1 cellular context compared by ENCODE assay signal in the genomic region with DNA sequence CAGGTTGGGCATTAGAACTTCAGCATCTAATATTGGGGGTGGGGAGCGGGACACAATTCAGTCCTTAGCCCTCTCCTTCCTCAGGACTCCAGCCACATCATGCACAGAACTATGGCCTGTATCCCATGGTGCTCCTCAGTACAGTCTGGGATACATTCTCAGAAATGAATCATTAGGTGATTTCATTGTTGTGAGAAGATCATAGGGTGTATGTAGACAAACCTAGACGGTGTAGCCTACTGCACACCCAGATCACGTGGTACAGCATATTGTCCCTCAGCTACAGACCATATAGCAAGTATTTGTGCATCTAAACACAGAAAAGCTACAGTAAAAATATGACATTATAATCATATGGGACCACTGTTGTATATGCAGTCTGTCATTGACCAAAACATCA.
TF ChIP-seq lines count a peak whose summit lies in the region.

No MANE protein-coding gene starts in this region.

TF ChIP-seq in Ishikawa, 13 proteins besides CTCF, POLR2A, EP300 and RAD21 (continued from another document):
- TF ChIP-seq, protein P1, sequence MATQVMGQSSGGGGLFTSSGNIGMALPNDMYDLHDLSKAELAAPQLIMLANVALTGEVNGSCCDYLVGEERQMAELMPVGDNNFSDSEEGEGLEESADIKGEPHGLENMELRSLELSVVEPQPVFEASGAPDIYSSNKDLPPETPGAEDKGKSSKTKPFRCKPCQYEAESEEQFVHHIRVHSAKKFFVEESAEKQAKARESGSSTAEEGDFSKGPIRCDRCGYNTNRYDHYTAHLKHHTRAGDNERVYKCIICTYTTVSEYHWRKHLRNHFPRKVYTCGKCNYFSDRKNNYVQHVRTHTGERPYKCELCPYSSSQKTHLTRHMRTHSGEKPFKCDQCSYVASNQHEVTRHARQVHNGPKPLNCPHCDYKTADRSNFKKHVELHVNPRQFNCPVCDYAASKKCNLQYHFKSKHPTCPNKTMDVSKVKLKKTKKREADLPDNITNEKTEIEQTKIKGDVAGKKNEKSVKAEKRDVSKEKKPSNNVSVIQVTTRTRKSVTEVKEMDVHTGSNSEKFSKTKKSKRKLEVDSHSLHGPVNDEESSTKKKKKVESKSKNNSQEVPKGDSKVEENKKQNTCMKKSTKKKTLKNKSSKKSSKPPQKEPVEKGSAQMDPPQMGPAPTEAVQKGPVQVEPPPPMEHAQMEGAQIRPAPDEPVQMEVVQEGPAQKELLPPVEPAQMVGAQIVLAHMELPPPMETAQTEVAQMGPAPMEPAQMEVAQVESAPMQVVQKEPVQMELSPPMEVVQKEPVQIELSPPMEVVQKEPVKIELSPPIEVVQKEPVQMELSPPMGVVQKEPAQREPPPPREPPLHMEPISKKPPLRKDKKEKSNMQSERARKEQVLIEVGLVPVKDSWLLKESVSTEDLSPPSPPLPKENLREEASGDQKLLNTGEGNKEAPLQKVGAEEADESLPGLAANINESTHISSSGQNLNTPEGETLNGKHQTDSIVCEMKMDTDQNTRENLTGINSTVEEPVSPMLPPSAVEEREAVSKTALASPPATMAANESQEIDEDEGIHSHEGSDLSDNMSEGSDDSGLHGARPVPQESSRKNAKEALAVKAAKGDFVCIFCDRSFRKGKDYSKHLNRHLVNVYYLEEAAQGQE (IDR thresholded peaks at IDR 0.05; ENCODE audit: low read depth) = no peak
